Comparison of ENCODE assay signal across 20 cellular contexts in genomic region chr2:20434588-20435294, GRCh38. TPM values are rescaled to one million over a fixed set of nuclear protein-coding genes. Genes with fewer than 3 reads are reported as not detected.
DNase-seq lines count a peak whose midpoint lies in the region; ATAC-seq, FAIRE-seq and TF ChIP-seq lines count a peak whose summit lies in the region.
"Had no signal": no experiment of that assay in that cellular context is flagged by ENCODE, and none has a peak within 500 bp of the region (broad histone marks: within the 10 kb centered on the region; RNA-seq: fewer than 3 reads in every experiment).

No MANE protein-coding gene starts in this region.

- H3K4ac ChIP-seq in IMR-90 (ENCODE audit: low read depth, low read length): peak overlapping the region; percentile 46; the same call in 1 of the 2 replicates

- peak overlapping the region; percentile 4; the same call in 1 of the 2 replicates for H3K27ac ChIP-seq in IMR-90 (ENCODE audit: insufficient read depth, low read length)
- H3K27ac ChIP-seq in smooth muscle cell (ENCODE audit: low read depth): no peak overlapping the region
- H3K27ac ChIP-seq: dorsolateral prefrontal cortex, lower lobe of right lung had no signal

- no peak overlapping the region for H4K91ac ChIP-seq in IMR-90 (ENCODE audit: insufficient read depth, low read depth, low read length)

- H3K9ac ChIP-seq in IMR-90 (ENCODE audit: low read depth, low read length): no peak overlapping the region
- no peak overlapping the region for H3K9ac ChIP-seq in smooth muscle cell (ENCODE audit: low read depth)

- TF ChIP-seq RAD21 in IMR-90 (IDR thresholded peaks at IDR 0.05; ENCODE audit: low read length): no peak

- no peaks in the 10 kb centered on the region for H3F3A ChIP-seq in smooth muscle cell (ENCODE audit: low read depth)

- no peak for TF ChIP-seq POLR2A in IMR-90 (IDR thresholded peaks at IDR 0.05; ENCODE audit: low read depth, low read length)

- H3K14ac ChIP-seq in IMR-90 (replicated peaks; ENCODE audit: low read depth, low read length): peak overlapping the region; percentile 34; the same call in 1 of the 2 replicates

- ATAC-seq in IMR-90 (ENCODE audit: low read depth): no peak
- no peak for ATAC-seq in HG03354 (IDR thresholded peaks at IDR 0.05; ENCODE audit: poor library complexity, severe bottlenecking, unreplicated experiment)
- ATAC-seq in HG03196 (IDR thresholded peaks at IDR 0.05; ENCODE audit: unreplicated experiment): no peak
- ATAC-seq: activated T-cell treated with anti-CD3 and anti-CD28 coated beads, Interleukin-2, amount 50 U/mL, for 72 hours; lower lobe of right lung; right lobe of liver had no signal

- no peaks in the 10 kb centered on the region for H3K79me2 ChIP-seq in smooth muscle cell (ENCODE audit: low read depth)

- 71% methylated on average over 1 of the region's 8 CpGs; no CpG with 5 or more reads in 1 of the 2 experiments for WGBS in IMR-90 (ENCODE audit: extremely low coverage in 2 of 2, insufficient read length in 1 of 2), 2 experiments
- WGBS in smooth muscle cell (ENCODE audit: low lambda C conversion rate): 80% methylated on average over 8 of the region's 8 CpGs

- in situ Hi-C loops in IMR-90 (cut with MboI; ENCODE audit: low sequenced_read_pairs): no loop called here

- no peak overlapping the region for H2BK5ac ChIP-seq in IMR-90 (ENCODE audit: low read depth, low read length, poor library complexity, severe bottlenecking)

- H3K18ac ChIP-seq in IMR-90 (ENCODE audit: low read depth, low read length): no peak overlapping the region

- H2BK20ac ChIP-seq in IMR-90 (ENCODE audit: low read depth, low read length): no peak overlapping the region

- DNase-seq in NCI-H1417 (lab: John Stamatoyannopoulos, UW) (peak in 2 of 3 experiments; percentile 43 to 74), NCI-H1417 treated with DMSO at 0.1 percent for 48 hours (lab: John Stamatoyannopoulos, UW) (no peak), IMR-90 (no peak), bronchial epithelial cell (ENCODE audit: low read depth) (peak; percentile 52), smooth muscle cell (lab: John Stamatoyannopoulos, UW; ENCODE audit: unreplicated experiment) (no peak), NCI-H446 treated with DMSO at 0.1 percent for 48 hours (lab: John Stamatoyannopoulos, UW) (no peak)
- DNase-seq: activated CD4-positive, alpha-beta T cell treated with anti-CD3 and anti-CD28 coated beads for 48 hours; activated T-cell treated with anti-CD3 and anti-CD28 coated beads, Interleukin-2, amount 50 U/mL, for 72 hours; caudate nucleus; CD8-positive, alpha-beta memory T cell; dorsolateral prefrontal cortex; lower lobe of right lung; NCI-H187 treated with DMSO at 0.1 percent for 48 hours; NCI-H526 treated with DMSO at 0.1 percent for 48 hours had no signal

- no peak overlapping the region for H2AK9ac ChIP-seq in IMR-90 (replicated peaks; ENCODE audit: low read depth, low read length, poor library complexity)

- no peak for FAIRE-seq in bronchial epithelial cell (lab: Jason Lieb, UNC)
- FAIRE-seq: GM12891, HTR-8/SVneo, keratinocyte had no signal

- H2AFZ ChIP-seq in IMR-90 (replicated peaks; ENCODE audit: low read length, poor library complexity): peak overlapping the region; percentile 5
- peak overlapping the region; percentile 50 for H2AFZ ChIP-seq in smooth muscle cell (ENCODE audit: low read depth)

- H4K20me1 ChIP-seq in IMR-90 (ENCODE audit: insufficient read depth, low read length) (no peaks in the 10 kb centered on the region), smooth muscle cell (ENCODE audit: low read depth) (no peaks in the 10 kb centered on the region)

- H2BK15ac ChIP-seq in IMR-90 (ENCODE audit: low read depth, low read length): no peak overlapping the region

- BruUV-seq in IMR-90 (replicated peaks; lab: Mats Ljungman, UMichigan): no TSS peak

- H3K27me3 ChIP-seq in IMR-90 (ENCODE audit: control insufficient read depth, insufficient read depth, low read length) (peaks cover 4% of the 10 kb centered on the region; the same call in 1 of the 2 replicates), bronchial epithelial cell (ENCODE audit: control insufficient read depth, insufficient read depth, low read length) (no peaks in the 10 kb centered on the region), smooth muscle cell (ENCODE audit: low read depth) (no peaks in the 10 kb centered on the region)
- H3K27me3 ChIP-seq: dorsolateral prefrontal cortex, right lobe of liver had no signal

- CTCF ChIA-PET in IMR-90 (lab: Yijun Ruan, JAX): interaction anchor here (0.5 kb wide), 1 partner anchor 80 kb away, joined by 3 read pairs; no protein-coding TSS in a partner anchor

- H4K5ac ChIP-seq in IMR-90 (ENCODE audit: low read depth, low read length): no peak overlapping the region

- no peak overlapping the region for H3K4me2 ChIP-seq in IMR-90 (ENCODE audit: low read depth, low read length)
- H3K4me2 ChIP-seq in smooth muscle cell: no peak overlapping the region

- intact Hi-C loops in IMR-90 (cut with micrococcal nuclease): loop anchor here (5.0 kb wide), 1 partner anchor 37 kb away; no protein-coding TSS in a partner anchor

- TF ChIP-seq CTCF in IMR-90 (conservative IDR thresholded peaks at IDR 0.05; ENCODE audit: low read depth, low read length) (no peak), bronchial epithelial cell (IDR thresholded peaks at IDR 0.05; ENCODE audit: insufficient read depth, low read length, severe bottlenecking) (no peak), smooth muscle cell (IDR thresholded peaks at IDR 0.05; ENCODE audit: borderline replicate concordance, insufficient read depth, poor library complexity, severe bottlenecking) (no peak)

- POLR2A ChIA-PET in IMR-90 (lab: Charles Lee; ENCODE audit: unreplicated experiment): no interaction called here

- H3K9me1 ChIP-seq in IMR-90 (ENCODE audit: insufficient read depth, low read length): peaks cover 18% of the 10 kb centered on the region

- H3K4me3 ChIP-seq in IMR-90 (ENCODE audit: insufficient read depth, low read depth, low read length) (no peak overlapping the region), bronchial epithelial cell (ENCODE audit: low read depth, low read length) (no peak overlapping the region), smooth muscle cell (no peak overlapping the region)
- H3K4me3 ChIP-seq: dorsolateral prefrontal cortex, lower lobe of right lung, right lobe of liver had no signal

- H3K9me3 ChIP-seq in IMR-90 (ENCODE audit: control insufficient read depth, insufficient read depth, low read length): no peaks in the 10 kb centered on the region
- no peaks in the 10 kb centered on the region for H3K9me3 ChIP-seq in smooth muscle cell (replicated peaks; ENCODE audit: low read depth)
- H3K9me3 ChIP-seq: lower lobe of right lung, right lobe of liver had no signal

- H3K36me3 ChIP-seq in IMR-90 (ENCODE audit: control insufficient read depth, insufficient read depth, low read length) (no peaks in the 10 kb centered on the region), bronchial epithelial cell (ENCODE audit: control insufficient read depth, insufficient read depth, low read length) (no peaks in the 10 kb centered on the region), smooth muscle cell (ENCODE audit: low read depth) (no peaks in the 10 kb centered on the region)
- H3K36me3 ChIP-seq: lower lobe of right lung, right lobe of liver had no signal

- H4K8ac ChIP-seq in IMR-90 (ENCODE audit: low read depth in 2 of 2, low read length in 2 of 2): no peak overlapping the region

- peak overlapping the region; percentile 47; the same call in 1 of the 2 replicates for H2BK120ac ChIP-seq in IMR-90 (ENCODE audit: low read depth, low read length)

- H2AK5ac ChIP-seq in IMR-90 (ENCODE audit: low read depth, low read length): peak overlapping the region; percentile 77; the same call in 1 of the 2 replicates

- peaks cover 7% of the 10 kb centered on the region for H3K4me1 ChIP-seq in IMR-90 (ENCODE audit: control insufficient read depth, insufficient read depth, low read length)
- H3K4me1 ChIP-seq in smooth muscle cell (ENCODE audit: low read depth): no peaks in the 10 kb centered on the region

- no peaks in the 10 kb centered on the region for H3K79me1 ChIP-seq in IMR-90 (ENCODE audit: low read depth in 1 of 2, low read length in 2 of 2)

- dilution Hi-C loops in IMR-90 (cut with HindIII; ENCODE audit: low sequenced_read_pairs, unreplicated experiment): no loop called here

- H3K56ac ChIP-seq in IMR-90 (ENCODE audit: extremely low read depth, insufficient read depth, low read length): no peak overlapping the region

- no peak overlapping the region for H3K23ac ChIP-seq in IMR-90 (ENCODE audit: low read depth, low read length)

TF ChIP-seq in IMR-90, 13 proteins besides CTCF, POLR2A, EP300 and RAD21:
- TF ChIP-seq BHLHE40 (IDR thresholded peaks at IDR 0.05; ENCODE audit: low read depth, low read length): no peak
TF ChIP-seq in IMR-90: peak in this region for 0.

RNA-seq across cellular contexts. Expression of gene RHOB, which starts 12.1 kb away (rescaled TPM):
- total RNA-seq in IMR-90 (2012; rRNA removed): 112 and 151 TPM in 2 replicates
- 149 and 201 TPM in 2 replicates for polyA plus RNA-seq in IMR-90 (2012; rRNA removed)
- 238 and 364 TPM in 2 replicates for polyA plus RNA-seq in IMR-90 (2012; cell fraction: cytosol; rRNA removed)
- 195 and 365 TPM in 2 replicates for polyA plus RNA-seq in IMR-90 (2012; cell fraction: nucleus; rRNA removed; ENCODE audit: low replicate concordance)
- 51.9 and 65.9 TPM in 2 replicates for total RNA-seq in bronchial epithelial cell
- total RNA-seq in smooth muscle cell: 218 and 231 TPM in 2 replicates
- 75.9 and 78.1 TPM in 2 replicates for polyA plus RNA-seq in smooth muscle cell

Comparison
In these comparisons a context has a peak if more than half of its experiments do, and no peak if none do; other contexts are left out.
1. DNase-seq: peak in NCI-H1417 (2 of 3) and bronchial epithelial cell (single experiment); none in NCI-H1417 treated with DMSO at 0.1 percent for 48 hours (single experiment), IMR-90 (single experiment), smooth muscle cell (single experiment) and NCI-H446 treated with DMSO at 0.1 percent for 48 hours (single experiment).